20 cellular contexts compared by ENCODE assay signal in the genomic region with DNA sequence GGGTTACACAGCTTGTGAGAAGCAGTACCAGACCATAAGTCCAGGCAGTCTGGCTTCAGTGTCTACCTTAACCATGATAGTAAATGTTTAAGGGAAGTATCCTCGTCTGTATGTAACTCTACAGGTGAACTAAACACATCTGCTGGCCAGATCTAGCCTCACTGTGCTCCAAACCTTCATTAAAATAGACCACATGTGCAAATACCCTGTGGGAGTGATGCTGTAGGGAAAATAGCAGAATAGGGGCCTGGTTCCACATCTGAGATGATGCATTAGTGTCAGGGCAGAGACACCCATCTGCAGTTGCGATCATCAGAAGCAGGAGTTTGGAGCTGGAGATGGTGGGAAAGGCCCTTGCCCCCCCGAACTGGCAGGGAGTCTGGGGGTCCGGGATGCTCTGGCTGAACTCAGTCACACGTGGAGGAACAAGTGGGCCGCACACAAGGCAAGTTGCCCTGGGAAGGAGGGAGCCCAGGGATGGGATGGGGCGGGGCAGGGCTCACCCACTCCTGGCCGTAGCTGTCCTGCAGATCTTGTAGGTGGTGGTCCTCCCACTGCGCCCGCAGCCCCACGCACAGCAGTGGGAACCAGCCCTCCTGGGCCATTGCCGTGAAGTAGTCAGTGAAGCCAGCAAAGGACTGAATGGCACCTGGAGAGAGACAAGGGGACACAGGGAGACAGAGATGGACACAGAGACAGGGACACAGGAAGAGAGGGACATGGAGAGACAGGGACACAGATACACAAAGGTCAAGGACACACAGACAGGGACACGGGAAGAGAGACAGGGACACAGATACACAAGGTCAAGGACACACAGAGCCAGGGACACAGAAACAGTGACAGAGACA. TPM values are rescaled to one million over a fixed set of nuclear protein-coding genes. Genes with fewer than 3 reads are reported as not detected.
"Had no signal": no experiment of that assay in that cellular context is flagged by ENCODE, and none has a peak within 500 bp of the region (broad histone marks: within the 10 kb centered on the region; RNA-seq: fewer than 3 reads in every experiment).

No MANE protein-coding gene starts in this region.

- H3K9me3 ChIP-seq: lower lobe of right lung, SK-N-SH, upper lobe of left lung had no signal

- H3K4me3 ChIP-seq: cardiac muscle cell, dorsolateral prefrontal cortex, lower lobe of right lung, upper lobe of left lung had no signal

- DNase-seq: activated CD4-positive, alpha-beta T cell treated with anti-CD3 and anti-CD28 coated beads, Interleukin-2, amount 50 U/mL, for 48 hours; activated CD4-positive, CD25-positive, alpha-beta regulatory T cell treated with anti-CD3 and anti-CD28 coated beads, Interleukin-2, amount 50 U/mL, for 72 hours; activated naive CD4-positive, alpha-beta T cell treated with anti-CD3 and anti-CD28 coated beads for 36 hours; dorsolateral prefrontal cortex; endodermal cell; erythroblast; left colon; lower lobe of right lung; SK-N-SH; T-cell; T1000; upper lobe of left lung had no signal

- H3K27ac Mint-ChIP-seq: activated naive CD4-positive, alpha-beta T cell treated with anti-CD3 and anti-CD28 coated beads for 36 hours; activated T-helper 17 cell treated with anti-CD3 and anti-CD28 coated beads, Interleukin-2, amount 50 U/mL, for 72 hours; endodermal cell; nephron; stimulated activated naive CD8-positive, alpha-beta T cell treated with anti-CD3 and anti-CD28 coated beads, Interleukin-15, Interleukin-2, amounts not matched to agents 100 ng/mL and 50 ng/mL, for 24 hours; T-cell had no signal

- H3K4me3 Mint-ChIP-seq: activated naive CD4-positive, alpha-beta T cell treated with anti-CD3 and anti-CD28 coated beads for 36 hours; activated T-helper 17 cell treated with anti-CD3 and anti-CD28 coated beads, Interleukin-2, amount 50 U/mL, for 72 hours; endodermal cell; nephron; stimulated activated naive CD8-positive, alpha-beta T cell treated with anti-CD3 and anti-CD28 coated beads, Interleukin-15, Interleukin-2, amounts not matched to agents 100 ng/mL and 50 ng/mL, for 24 hours; T-cell had no signal

- H3K9me2 ChIP-seq: SK-N-SH had no signal

- H3K4me2 ChIP-seq: SK-N-SH had no signal

- H3K4me1 ChIP-seq: lower lobe of right lung had no signal

- H3K9me3 Mint-ChIP-seq: activated naive CD4-positive, alpha-beta T cell treated with anti-CD3 and anti-CD28 coated beads for 36 hours; activated T-helper 17 cell treated with anti-CD3 and anti-CD28 coated beads, Interleukin-2, amount 50 U/mL, for 72 hours; endodermal cell; nephron; stimulated activated naive CD8-positive, alpha-beta T cell treated with anti-CD3 and anti-CD28 coated beads, Interleukin-15, Interleukin-2, amounts not matched to agents 100 ng/mL and 50 ng/mL, for 24 hours; T-cell had no signal

- H3K36me3 ChIP-seq: cardiac muscle cell, lower lobe of right lung had no signal

- H3K27me3 ChIP-seq: cardiac muscle cell, upper lobe of left lung had no signal

- H3K27ac ChIP-seq: cardiac muscle cell, dorsolateral prefrontal cortex, lower lobe of right lung, upper lobe of left lung had no signal

RNA-seq across cellular contexts. Expression of gene ATP4A, which starts 10.7 kb away (rescaled TPM):
- total RNA-seq: activated naive CD4-positive, alpha-beta T cell treated with anti-CD3 and anti-CD28 coated beads for 36 hours; activated T-helper 17 cell treated with anti-CD3 and anti-CD28 coated beads, Interleukin-2, amount 50 U/mL, for 72 hours; left colon; lower lobe of right lung; osteocyte; pulmonary artery endothelial cell; sciatic nerve; T-cell; upper lobe of left lung had no signal

RNA-seq across cellular contexts. Expression of gene GAPDHS, which starts 19.5 kb away (rescaled TPM):
- total RNA-seq: activated naive CD4-positive, alpha-beta T cell treated with anti-CD3 and anti-CD28 coated beads for 36 hours; activated T-helper 17 cell treated with anti-CD3 and anti-CD28 coated beads, Interleukin-2, amount 50 U/mL, for 72 hours; cardiac muscle cell; endodermal cell; left colon; lower lobe of right lung; osteocyte; pulmonary artery endothelial cell; sciatic nerve; T-cell; temporal lobe; upper lobe of left lung had no signal

RNA-seq across cellular contexts. Expression of gene SBSN, which starts 24.6 kb away (rescaled TPM):
- total RNA-seq: activated naive CD4-positive, alpha-beta T cell treated with anti-CD3 and anti-CD28 coated beads for 36 hours; activated T-helper 17 cell treated with anti-CD3 and anti-CD28 coated beads, Interleukin-2, amount 50 U/mL, for 72 hours; endodermal cell; left colon; lower lobe of right lung; osteocyte; pulmonary artery endothelial cell; sciatic nerve; temporal lobe; upper lobe of left lung had no signal

RNA-seq across cellular contexts. Expression of gene PMIS2, which starts 33.2 kb away (rescaled TPM):
- total RNA-seq: activated naive CD4-positive, alpha-beta T cell treated with anti-CD3 and anti-CD28 coated beads for 36 hours; activated T-helper 17 cell treated with anti-CD3 and anti-CD28 coated beads, Interleukin-2, amount 50 U/mL, for 72 hours; cardiac muscle cell; endodermal cell; left colon; lower lobe of right lung; osteocyte; pulmonary artery endothelial cell; sciatic nerve; T-cell; temporal lobe; upper lobe of left lung had no signal
